Comparison of ENCODE assay signal across 15 cellular contexts in genomic region chr22:37338539-37339246, GRCh38. TPM values are rescaled to one million over a fixed set of nuclear protein-coding genes. Genes with fewer than 3 reads are reported as not detected.
DNase-seq lines count a peak whose midpoint lies in the region; ATAC-seq and TF ChIP-seq lines count a peak whose summit lies in the region.
"Had no signal": no experiment of that assay in that cellular context is flagged by ENCODE, and none has a peak within 500 bp of the region (broad histone marks: within the 10 kb centered on the region; RNA-seq: fewer than 3 reads in every experiment).

No MANE protein-coding gene starts in this region.

- no peak overlapping the region for H2BK15ac ChIP-seq in mesenchymal stem cell (ENCODE audit: low read depth, poor library complexity, severe bottlenecking)

- POLR2A ChIA-PET in HEK293 (lab: Yijun Ruan, JAX): no interaction called here
- POLR2A ChIA-PET in PC-9 (lab: Charles Lee; ENCODE audit: unreplicated experiment): no interaction called here

- H3K14ac ChIP-seq in mesenchymal stem cell (ENCODE audit: low read length in 2 of 2): no peak overlapping the region

- no peak overlapping the region for H3K4me3 Mint-ChIP-seq in stimulated activated naive B cell treated with anti-CD40 and anti-IgM and Interleukin-4, amounts not matched to agents 10 μg/mL and 1 μg/mL and 100 μg/mL, for 72 hours
- H3K4me3 Mint-ChIP-seq: CD4-positive, alpha-beta memory T cell had no signal

- peak overlapping the region; percentile 27 for H2AK5ac ChIP-seq in mesenchymal stem cell (ENCODE audit: low read length, severe bottlenecking)

- peaks cover 28 to 29% of the 10 kb centered on the region in 2 donors for H3K4me1 Mint-ChIP-seq in stimulated activated naive B cell treated with anti-CD40 and anti-IgM and Interleukin-4, amounts not matched to agents 10 μg/mL and 1 μg/mL and 100 μg/mL, for 72 hours

- H3K79me2 ChIP-seq in PC-9 (ENCODE audit: low read depth): no peaks in the 10 kb centered on the region

- no peaks in the 10 kb centered on the region for H3K79me1 ChIP-seq in mesenchymal stem cell (replicated peaks; ENCODE audit: low read length, poor library complexity, severe bottlenecking)

- H3K4me1 ChIP-seq in HEK293 (ENCODE audit: control insufficient read depth, insufficient read depth, low read length) (0 out of 2 replicates have a peak, but pooled peaks cover 3% of the 10 kb centered on the region), PC-9 (replicated peaks; ENCODE audit: insufficient read depth) (peaks cover 46% of the 10 kb centered on the region), mesenchymal stem cell (ENCODE audit: control insufficient read depth, insufficient read depth, low read depth, low read length) (peaks cover 37% of the 10 kb centered on the region), testis (no peaks in the 10 kb centered on the region)

- no peaks in the 10 kb centered on the region for H3K9me3 ChIP-seq in HEK293 (ENCODE audit: control insufficient read depth, insufficient read depth, low read depth, low read length)
- no peaks in the 10 kb centered on the region for H3K9me3 ChIP-seq in PC-9 (ENCODE audit: insufficient read depth, low read depth)
- no peaks in the 10 kb centered on the region for H3K9me3 ChIP-seq in mesenchymal stem cell (ENCODE audit: control insufficient read depth, low read length)
- H3K9me3 ChIP-seq in testis: no peaks in the 10 kb centered on the region
- H3K9me3 ChIP-seq: BE2C had no signal

- H3K27ac ChIP-seq in HEK293 (ENCODE audit: extremely low read depth, low read depth, low read length): no peak overlapping the region
- H3K27ac ChIP-seq in PC-9: peak overlapping the region; percentile 67; the same call in 1 of the 2 replicates
- H3K27ac ChIP-seq in mesenchymal stem cell (ENCODE audit: low read length, poor library complexity, severe bottlenecking): no peak overlapping the region
- no peak overlapping the region for H3K27ac ChIP-seq in testis
- H3K27ac ChIP-seq: C4-2B, HL-60 had no signal

- H3K9me2 ChIP-seq in PC-9 (ENCODE audit: insufficient read depth): no peaks in the 10 kb centered on the region

- H3F3A ChIP-seq in PC-9 (ENCODE audit: insufficient read depth, low read depth): peaks cover 49% of the 10 kb centered on the region

- no peak for ATAC-seq in stimulated activated naive B cell treated with anti-CD40 and anti-IgM and Interleukin-4, amounts not matched to agents 10 μg/mL and 1 μg/mL and 100 μg/mL, for 72 hours (replicated peaks)

- no peak overlapping the region for H2BK5ac ChIP-seq in mesenchymal stem cell (ENCODE audit: low read depth, low read length, poor library complexity, severe bottlenecking)

- H3K36me3 ChIP-seq in HEK293 (ENCODE audit: control insufficient read depth in 2 of 2, insufficient read depth in 1 of 2, low read length in 2 of 2) (no peaks in the 10 kb centered on the region), PC-9 (ENCODE audit: low read depth) (no peaks in the 10 kb centered on the region), mesenchymal stem cell (ENCODE audit: control insufficient read depth in 1 of 2, insufficient read depth in 2 of 2, low read depth in 1 of 2, low read length in 2 of 2) (peaks cover 0 to 3% of the 10 kb centered on the region in 2 experiments), testis (ENCODE audit: low read depth, missing control alignments) (no peaks in the 10 kb centered on the region)
- H3K36me3 ChIP-seq: BE2C had no signal

- H3K4ac ChIP-seq in mesenchymal stem cell (ENCODE audit: low read depth in 1 of 2, low read length in 2 of 2): no peak overlapping the region

- H3K23ac ChIP-seq in mesenchymal stem cell (ENCODE audit: low read length in 2 of 2): no peak overlapping the region

- no peak overlapping the region for H3K18ac ChIP-seq in mesenchymal stem cell (ENCODE audit: low read depth in 1 of 2, low read length in 2 of 2)

- peaks cover 46 to 73% of the 10 kb centered on the region in 2 donors for H3K27me3 Mint-ChIP-seq in stimulated activated naive B cell treated with anti-CD40 and anti-IgM and Interleukin-4, amounts not matched to agents 10 μg/mL and 1 μg/mL and 100 μg/mL, for 72 hours

- H3K4me3 ChIP-seq in HEK293 (ENCODE audit: low read depth, low read length): no peak overlapping the region
- H3K4me3 ChIP-seq in PC-9: no peak overlapping the region
- no peak overlapping the region for H3K4me3 ChIP-seq in mesenchymal stem cell (ENCODE audit: insufficient read depth in 1 of 2, low read depth in 1 of 2, low read length in 2 of 2)
- H3K4me3 ChIP-seq in testis: no peak overlapping the region

- H4K20me1 ChIP-seq in PC-9 (ENCODE audit: insufficient read depth): no peaks in the 10 kb centered on the region

- no peak overlapping the region for H2BK12ac ChIP-seq in mesenchymal stem cell (ENCODE audit: low read length in 2 of 2)

- BruUV-seq in PC-9 (replicated peaks; lab: Mats Ljungman, UMichigan): no TSS peak

- peak overlapping the region; percentile 82 for H3K27ac Mint-ChIP-seq in stimulated activated naive B cell treated with anti-CD40 and anti-IgM and Interleukin-4, amounts not matched to agents 10 μg/mL and 1 μg/mL and 100 μg/mL, for 72 hours

- H3K4me2 ChIP-seq in PC-9: peak overlapping the region; percentile 63; the same call in 1 of the 2 replicates
- no peak overlapping the region for H3K4me2 ChIP-seq in mesenchymal stem cell (ENCODE audit: low read length, poor library complexity, severe bottlenecking)

- H2BK120ac ChIP-seq in mesenchymal stem cell (ENCODE audit: low read depth, low read length): no peak overlapping the region

- intact Hi-C loops in PC-9 (cut with micrococcal nuclease; ENCODE audit: unreplicated experiment): no loop called here
- intact Hi-C loops in testis (cut with DNase I; ENCODE audit: low total_unique reads): no loop called here

- no peak overlapping the region for H2AFZ ChIP-seq in PC-9
- no peak overlapping the region for H2AFZ ChIP-seq in mesenchymal stem cell (ENCODE audit: low read depth, low read length)

- no peaks in the 10 kb centered on the region for H3K27me3 ChIP-seq in PC-9 (ENCODE audit: insufficient read depth, low read depth)
- H3K27me3 ChIP-seq in mesenchymal stem cell (ENCODE audit: control insufficient read depth in 1 of 2, insufficient read depth in 1 of 2, low read length in 2 of 2): peaks cover 0 to 66% of the 10 kb centered on the region in 2 experiments
- no peaks in the 10 kb centered on the region for H3K27me3 ChIP-seq in testis

- H4K91ac ChIP-seq in mesenchymal stem cell (ENCODE audit: low read length): no peak overlapping the region

- TF ChIP-seq CTCF in HEK293 (tag by site-specific recombination; IDR thresholded peaks at IDR 0.05) (no peak), PC-9 (conservative IDR thresholded peaks at IDR 0.05) (no peak), testis (IDR thresholded peaks at IDR 0.05) (no peak)

- H3K36me3 Mint-ChIP-seq in stimulated activated naive B cell treated with anti-CD40 and anti-IgM and Interleukin-4, amounts not matched to agents 10 μg/mL and 1 μg/mL and 100 μg/mL, for 72 hours: no peaks in the 10 kb centered on the region
- H3K36me3 Mint-ChIP-seq: CD4-positive, alpha-beta memory T cell had no signal

- TF ChIP-seq POLR2A in testis (IDR thresholded peaks at IDR 0.05): no peak

- no peak overlapping the region for H4K8ac ChIP-seq in mesenchymal stem cell (ENCODE audit: low read length)

- H3K9ac ChIP-seq in mesenchymal stem cell (ENCODE audit: low read length): no peak overlapping the region

- WGBS in mesenchymal stem cell: 90% methylated on average over 10 of the region's 10 CpGs
- 94 to 98% methylated on average over 9 to 10 of the region's 10 CpGs for WGBS in testis, 2 donors

- DNase-seq in PC-9: peak in 1 of 2 experiments; percentile 57
- DNase-seq in mesenchymal stem cell: no peak
- DNase-seq in stimulated activated naive B cell treated with anti-CD40 and anti-IgM and Interleukin-4, amounts not matched to agents 10 μg/mL and 1 μg/mL and 100 μg/mL, for 72 hours: no peak
- no peak for DNase-seq in cerebellar nuclear complex (lab: John Stamatoyannopoulos, UW)
- DNase-seq in AG08396 (ENCODE audit: low spot score): no peak
- DNase-seq in testis: no peak
- DNase-seq: BE2C; CD4-positive, alpha-beta memory T cell; DMS79; GOT3; HCEC 1CT had no signal

- H3K9me3 Mint-ChIP-seq in stimulated activated naive B cell treated with anti-CD40 and anti-IgM and Interleukin-4, amounts not matched to agents 10 μg/mL and 1 μg/mL and 100 μg/mL, for 72 hours: no peaks in the 10 kb centered on the region
- H3K9me3 Mint-ChIP-seq: CD4-positive, alpha-beta memory T cell had no signal

- CTCF ChIA-PET in HEK293 (lab: Yijun Ruan, JAX) (interaction anchor here (0.7 to 1.2 kb wide), 2 partner anchors 8 to 90 kb away, joined by 3 to 4 read pairs; no protein-coding TSS in a partner anchor), PC-9 (lab: Charles Lee) (interaction anchor here (0.6 kb wide), 1 partner anchor 247 kb away, joined by 5 read pairs; no protein-coding TSS in a partner anchor)

TF ChIP-seq in HEK293, 187 proteins besides CTCF, POLR2A, EP300 and RAD21:
- TF ChIP-seq ZNF174 (tag by site-specific recombination; IDR thresholded peaks at IDR 0.05) (no peak), ZNF341 (tag by site-specific recombination; IDR thresholded peaks at IDR 0.05; ENCODE audit: low read depth) (peak; percentile 30; the same call in 1 of the 2 replicates)

RNA-seq across cellular contexts. Expression of gene CYTH4, which starts 56.4 kb away (rescaled TPM):
- total RNA-seq in PC-9 (2021) (not detected in 2 replicates), testis (1 to 10 TPM; 2.7 to 7.2 TPM)
- 0.65 TPM for polyA plus RNA-seq in mesenchymal stem cell (2013, experiment 1 of 2)
- 0.41 TPM for polyA plus RNA-seq in mesenchymal stem cell (2013, experiment 2 of 2)
- polyA plus RNA-seq in testis (ENCODE audit: insufficient read depth, low read depth, low replicate concordance): 6.8 TPM
- total RNA-seq: G401 had no signal
